ENCODE assay signal across 26 cellular contexts in the genomic region with DNA sequence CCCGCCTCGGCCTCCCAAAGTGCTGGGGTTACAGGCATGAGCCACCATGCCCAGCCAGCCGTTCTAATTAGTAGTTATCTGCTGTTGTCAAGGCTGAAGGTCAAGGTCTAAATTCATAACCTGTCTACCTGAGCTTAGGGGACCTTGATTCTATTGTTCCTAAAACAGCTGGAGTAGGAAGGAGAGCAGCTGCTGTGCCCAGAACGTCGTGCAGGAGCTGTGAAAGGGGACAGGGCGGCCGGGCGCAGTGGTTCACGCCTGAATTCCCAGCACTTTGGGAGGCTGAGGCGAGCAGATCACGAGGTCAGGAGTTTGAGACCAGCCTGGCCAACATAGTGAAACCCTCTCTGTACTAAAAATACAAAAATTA. TPM values are rescaled to one million over a fixed set of nuclear protein-coding genes. Genes with fewer than 3 reads are reported as not detected.
DNase-seq lines count a peak whose midpoint lies in the region; TF ChIP-seq lines count a peak whose summit lies in the region.
"Had no signal": no experiment of that assay in that cellular context is flagged by ENCODE, and none has a peak within 500 bp of the region (broad histone marks: within the 10 kb centered on the region; RNA-seq: fewer than 3 reads in every experiment).

No MANE protein-coding gene starts in this region.

- H3K4me2 ChIP-seq in BLaER1: peak overlapping the region; percentile 50
- H3K4me2 ChIP-seq: PC-9 had no signal

- H3K27ac Mint-ChIP-seq in mesothelial cell of epicardium: peak overlapping the region; percentile 21
- H3K27ac Mint-ChIP-seq: activated CD8-positive, alpha-beta T cell treated with anti-CD3 and anti-CD28 coated beads, Interleukin-2, amount 10 ng/mL, durations not matched to agents 7 days and 5 days; HFFc6; T-cell had no signal

- peaks cover 95% of the 10 kb centered on the region for H3K4me1 ChIP-seq in BLaER1
- peaks cover 18 to 46% (median 35%) of the 10 kb centered on the region in 4 donors for H3K4me1 ChIP-seq in stomach

- in situ Hi-C loops in G401 (cut with HindIII; ENCODE audit: low sequenced_read_pairs): no loop called here

- H3K9me3 Mint-ChIP-seq in mesothelial cell of epicardium: no peaks in the 10 kb centered on the region
- H3K9me3 Mint-ChIP-seq: HFFc6; stimulated activated effector memory CD8-positive, alpha-beta T cell treated with anti-CD3 and anti-CD28 coated beads, Interleukin-12 subunit alpha, Interleukin-12 subunit beta, amount 100 ng/mL, for 72 hours; T-cell had no signal

- H3K27me3 Mint-ChIP-seq in mesothelial cell of epicardium (ENCODE audit: low read depth): no peaks in the 10 kb centered on the region
- H3K27me3 Mint-ChIP-seq: T-cell had no signal

- H3K9me3 ChIP-seq in BLaER1: no peaks in the 10 kb centered on the region
- H3K9me3 ChIP-seq in stomach: no peaks in the 10 kb centered on the region
- H3K9me3 ChIP-seq: adrenal gland, lower lobe of right lung, ovary, thyroid gland had no signal

- peaks cover 44% of the 10 kb centered on the region for H3K4me1 Mint-ChIP-seq in mesothelial cell of epicardium

- no peak for TF ChIP-seq POLR2A in stomach (IDR thresholded peaks at IDR 0.05)

- H3K27ac ChIP-seq in BLaER1 (peak overlapping the region; percentile 37; the same call in 1 of the 2 replicates), caudate nucleus (ENCODE audit: low read depth, low read length) (peak overlapping the region; percentile 78), stomach (peak overlapping the region in 3 of 5 donors; percentile 49 to 68 (median 65))
- H3K27ac ChIP-seq: epithelial cell of prostate, lower lobe of right lung, PC-9 had no signal

- H3K4me3 Mint-ChIP-seq in mesothelial cell of epicardium: no peak overlapping the region
- H3K4me3 Mint-ChIP-seq: activated CD8-positive, alpha-beta T cell treated with anti-CD3 and anti-CD28 coated beads, Interleukin-2, amount 10 ng/mL, durations not matched to agents 7 days and 5 days; HFFc6; stimulated activated effector memory CD8-positive, alpha-beta T cell treated with anti-CD3 and anti-CD28 coated beads, Interleukin-12 subunit alpha, Interleukin-12 subunit beta, amount 100 ng/mL, for 72 hours; T-cell had no signal

- 79 to 85% (median 82%) methylated on average over 10 to 11 of the region's 11 CpGs for WGBS in stomach, 5 donors

- TF ChIP-seq CTCF in mesothelial cell of epicardium (IDR thresholded peaks at IDR 0.05; ENCODE audit: unreplicated experiment) (no peak), stomach (IDR thresholded peaks at IDR 0.05) (no peak)

- TF ChIP-seq EP300 in stomach (IDR thresholded peaks at IDR 0.05): no peak

- H3K27me3 ChIP-seq in BLaER1: no peaks in the 10 kb centered on the region
- no peaks in the 10 kb centered on the region for H3K27me3 ChIP-seq in stomach
- H3K27me3 ChIP-seq: adrenal gland, ovary, thyroid gland had no signal

- H3K9ac ChIP-seq in BLaER1: no peak overlapping the region

- H4K20me1 ChIP-seq in BLaER1: peaks cover 19% of the 10 kb centered on the region; the same call in 1 of the 2 replicates

- DNase-seq in caudate nucleus (lab: John Stamatoyannopoulos, UW) (no peak), mesothelial cell of epicardium (ENCODE audit: low spot score in 2 of 2, unreplicated experiment in 2 of 2) (no peak), stomach (no peak), NCI-H446 (lab: John Stamatoyannopoulos, UW) (no peak), NCI-H2029 (lab: John Stamatoyannopoulos, UW) (no peak), mucosa of gallbladder (ENCODE audit: low spot score) (no peak), G401 (ENCODE audit: low spot score) (no peak)
- DNase-seq: activated CD4-positive, alpha-beta T cell treated with anti-CD3 and anti-CD28 coated beads for 1 hour; activated CD8-positive, alpha-beta T cell treated with anti-CD3 and anti-CD28 coated beads, Interleukin-2, amount 10 ng/mL, durations not matched to agents 7 days and 5 days; activated T-cell treated with anti-CD3 and anti-CD28 coated beads, Interleukin-2, amount 50 U/mL, for 1 hour; EL; foreskin fibroblast; HFFc6; lower lobe of right lung; NCI-H1048; NCI-H187 treated with DMSO at 0.1 percent for 48 hours; NCI-H345; PC-9; stimulated activated CD4-positive, alpha-beta T cell treated with anti-CD3 and anti-CD28 coated beads, Interleukin-1b, Interleukin-23, amount 100 ng/mL, for 48 hours; T-cell; thyroid gland had no signal

- intact Hi-C loops in stomach (cut with DNase I; ENCODE audit: low total_unique reads): no loop called here

- peaks cover 80% of the 10 kb centered on the region for H3K36me3 ChIP-seq in BLaER1
- peaks cover 7 to 33% (median 31%) of the 10 kb centered on the region in 4 donors for H3K36me3 ChIP-seq in stomach
- H3K36me3 ChIP-seq: ovary, thyroid gland had no signal

- peaks cover 8% of the 10 kb centered on the region for H3K36me3 Mint-ChIP-seq in mesothelial cell of epicardium

- H3K4me3 ChIP-seq in BLaER1: no peak overlapping the region
- no peak overlapping the region for H3K4me3 ChIP-seq in stomach
- H3K4me3 ChIP-seq: lower lobe of right lung, ovary, PC-9, thyroid gland had no signal

RNA-seq across cellular contexts. Expression of gene TMEM94, which starts 21.0 kb away (rescaled TPM):
- 126 to 130 TPM (median 126 TPM) in 3 replicates for total RNA-seq in mesothelial cell of epicardium
- total RNA-seq in stomach: 100 to 1,000 TPM in 3 of 5 donors, 10 to 100 TPM in 2; 31.9 to 466 (median 128) TPM
- 10 to 100 TPM; 16.6 to 28.5 (median 20.5) TPM for polyA plus RNA-seq in stomach
- total RNA-seq in mucosa of gallbladder: 106 TPM
- total RNA-seq in G401 (2014; rRNA removed; shearing (Covaris generic)): 50.3 and 53.2 TPM in 2 replicates

RNA-seq across cellular contexts. Expression of gene CASKIN2, which starts 37.9 kb away (rescaled TPM):
- total RNA-seq in mesothelial cell of epicardium (37.4 to 39.2 TPM (median 37.4 TPM) in 3 replicates), stomach (10 to 100 TPM in 4 of 5 donors, 1 to 10 TPM in 1; 9.0 to 27.4 (median 15.6) TPM), mucosa of gallbladder (74.7 TPM)
- polyA plus RNA-seq in stomach: 1 to 10 TPM; 5.4 to 9.3 (median 8.8) TPM
- total RNA-seq in G401 (2014; rRNA removed; shearing (Covaris generic)): 11.6 and 11.8 TPM in 2 replicates

RNA-seq across cellular contexts. Expression of gene TSEN54, which starts 38.9 kb away (rescaled TPM):
- total RNA-seq in mesothelial cell of epicardium (27.2 to 31.8 TPM (median 31.8 TPM) in 3 replicates), stomach (100 to 1,000 TPM in 2 of 5 donors, 10 to 100 TPM in 3; 13.2 to 219 (median 48.1) TPM), mucosa of gallbladder (158 TPM)
- polyA plus RNA-seq in stomach: 10 to 100 TPM; 20.8 to 49.7 (median 36.2) TPM
- total RNA-seq in G401 (2014; rRNA removed; shearing (Covaris generic)): 47.2 and 56.3 TPM in 2 replicates

RNA-seq across cellular contexts. Expression of gene LLGL2, which starts 48.0 kb away (rescaled TPM):
- total RNA-seq in mesothelial cell of epicardium (29.8 to 33.1 TPM (median 31.9 TPM) in 3 replicates), stomach (100 to 1,000 TPM in 4 of 5 donors, 10 to 100 TPM in 1; 72.3 to 565 (median 165) TPM), mucosa of gallbladder (477 TPM)
- 100 to 1,000 TPM; 144 to 199 (median 184) TPM for polyA plus RNA-seq in stomach
- total RNA-seq in G401 (2014; rRNA removed; shearing (Covaris generic)): 28.9 and 37.8 TPM in 2 replicates
